Comparison of ENCODE assay signal across 10 cellular contexts in genomic region chr18:40935423-40935822, GRCh38.
DNase-seq lines count a peak whose midpoint lies in the region; TF ChIP-seq lines count a peak whose summit lies in the region.
"Had no signal": no experiment of that assay in that cellular context is flagged by ENCODE, and none has a peak within 500 bp of the region (broad histone marks: within the 10 kb centered on the region; RNA-seq: fewer than 3 reads in every experiment).

No MANE protein-coding gene starts in this region.

- no peak overlapping the region for H3K4me2 ChIP-seq in mesendoderm (ENCODE audit: low read length)

- no peak overlapping the region for H3K4ac ChIP-seq in mesendoderm (ENCODE audit: low read depth, low read length)

- DNase-seq in GM06990 (ENCODE audit: extremely low read depth, insufficient read length) = no peak
- DNase-seq in LHCN-M2 (ENCODE audit: low read depth) = peak; percentile 5
- peak; percentile 14 for DNase-seq in brain microvascular endothelial cell
- DNase-seq in mesendoderm = peak; percentile 64
- DNase-seq in NCI-H446 (lab: John Stamatoyannopoulos, UW) = no peak
- DNase-seq in NK-92 treated with Interleukin-12 subunit alpha and Interleukin-12 subunit beta, amount 100 ng/mL, for 24 hours (lab: John Stamatoyannopoulos, UW) = no peak
- DNase-seq in mesenteric fat pad (ENCODE audit: low spot score) = no peak
- DNase-seq in UCSD-AML1 (lab: John Stamatoyannopoulos, UW; ENCODE audit: unreplicated experiment) = no peak
- DNase-seq: activated CD4-positive, alpha-beta T cell treated with anti-CD3 and anti-CD28 coated beads, Interleukin-2, amount 50 U/mL, for 1 hour; stimulated activated CD4-positive, alpha-beta T cell treated with anti-CD3 and anti-CD28 coated beads, Interleukin-12 subunit alpha, Interleukin-12 subunit beta, amount 100 ng/mL, for 4 hours had no signal

- H3K27me3 ChIP-seq in GM06990 (replicated peaks; ENCODE audit: control insufficient read depth, insufficient read depth, low read length) (no peaks in the 10 kb centered on the region), brain microvascular endothelial cell (replicated peaks) (no peaks in the 10 kb centered on the region), mesendoderm (ENCODE audit: insufficient read depth, low read length, poor library complexity) (no peaks in the 10 kb centered on the region)

- TF ChIP-seq CTCF in GM06990 (IDR thresholded peaks at IDR 0.05; ENCODE audit: insufficient read depth, low read length, poor library complexity, severe bottlenecking) (peak; percentile 29), brain microvascular endothelial cell (IDR thresholded peaks at IDR 0.05; ENCODE audit: low read depth, low read length, missing control alignments) (peak; percentile 62)

- H4K5ac ChIP-seq in mesendoderm (ENCODE audit: low read length) = no peak overlapping the region

- in situ Hi-C loops in brain microvascular endothelial cell (cut with HindIII; ENCODE audit: low pct_ligation_motif_present, low sequenced_read_pairs) = no loop called here

- no peaks in the 10 kb centered on the region for H3K79me2 ChIP-seq in mesendoderm (ENCODE audit: control insufficient read depth, insufficient read depth, low read length)

- H3K27ac ChIP-seq in brain microvascular endothelial cell (no peak overlapping the region), mesendoderm (ENCODE audit: low read depth, low read length) (no peak overlapping the region)

- no peak overlapping the region for H2BK15ac ChIP-seq in mesendoderm (replicated peaks; ENCODE audit: low read depth)

- H3K36me3 ChIP-seq in GM06990 (ENCODE audit: control insufficient read depth, insufficient read depth, low read length) = no peaks in the 10 kb centered on the region
- no peaks in the 10 kb centered on the region for H3K36me3 ChIP-seq in brain microvascular endothelial cell (replicated peaks)
- H3K36me3 ChIP-seq in mesendoderm (ENCODE audit: control insufficient read depth, insufficient read depth, low read length) = no peaks in the 10 kb centered on the region

- no peak overlapping the region for H3K9ac ChIP-seq in mesendoderm (ENCODE audit: low read length)

- no peak overlapping the region for H2BK5ac ChIP-seq in mesendoderm (ENCODE audit: low read length)

- no peaks in the 10 kb centered on the region for H3K79me1 ChIP-seq in mesendoderm (ENCODE audit: low read length)

- H3K4me1 ChIP-seq in mesendoderm (ENCODE audit: control insufficient read depth, low read depth, low read length) = no peaks in the 10 kb centered on the region

- H3K23ac ChIP-seq in mesendoderm (ENCODE audit: low read length) = no peak overlapping the region

- no peak overlapping the region for H2BK120ac ChIP-seq in mesendoderm (ENCODE audit: low read depth, low read length)

- no peak overlapping the region for H3K4me3 ChIP-seq in GM06990 (replicated peaks; ENCODE audit: low read depth, low read length)
- no peak overlapping the region for H3K4me3 ChIP-seq in brain microvascular endothelial cell (ENCODE audit: low read depth, low read length)
- H3K4me3 ChIP-seq in mesendoderm (ENCODE audit: low read length) = no peak overlapping the region

- no peak overlapping the region for H3K18ac ChIP-seq in mesendoderm (ENCODE audit: low read length)

- no peak overlapping the region for H4K8ac ChIP-seq in mesendoderm (ENCODE audit: low read depth, low read length)

- WGBS in mesendoderm (ENCODE audit: extremely low coverage, insufficient coverage, low lambda C conversion rate) = no CpG with 5 or more reads among the region's 1 CpG

- H3K56ac ChIP-seq in mesendoderm (ENCODE audit: low read length) = no peak overlapping the region

- no peak overlapping the region for H2AK5ac ChIP-seq in mesendoderm (ENCODE audit: low read length)

Comparison
In these comparisons a context has a peak if more than half of its experiments do, and no peak if none do; other contexts are left out.
1. DNase-seq: peak in LHCN-M2 (single experiment), brain microvascular endothelial cell (single experiment) and mesendoderm (single experiment); none in GM06990 (single experiment), NCI-H446 (0 of 2), NK-92 treated with Interleukin-12 subunit alpha and Interleukin-12 subunit beta, amount 100 ng/mL, for 24 hours (single experiment), mesenteric fat pad (single experiment) and UCSD-AML1 (single experiment).